ENCODE assay signal across 15 cellular contexts in the genomic region with DNA sequence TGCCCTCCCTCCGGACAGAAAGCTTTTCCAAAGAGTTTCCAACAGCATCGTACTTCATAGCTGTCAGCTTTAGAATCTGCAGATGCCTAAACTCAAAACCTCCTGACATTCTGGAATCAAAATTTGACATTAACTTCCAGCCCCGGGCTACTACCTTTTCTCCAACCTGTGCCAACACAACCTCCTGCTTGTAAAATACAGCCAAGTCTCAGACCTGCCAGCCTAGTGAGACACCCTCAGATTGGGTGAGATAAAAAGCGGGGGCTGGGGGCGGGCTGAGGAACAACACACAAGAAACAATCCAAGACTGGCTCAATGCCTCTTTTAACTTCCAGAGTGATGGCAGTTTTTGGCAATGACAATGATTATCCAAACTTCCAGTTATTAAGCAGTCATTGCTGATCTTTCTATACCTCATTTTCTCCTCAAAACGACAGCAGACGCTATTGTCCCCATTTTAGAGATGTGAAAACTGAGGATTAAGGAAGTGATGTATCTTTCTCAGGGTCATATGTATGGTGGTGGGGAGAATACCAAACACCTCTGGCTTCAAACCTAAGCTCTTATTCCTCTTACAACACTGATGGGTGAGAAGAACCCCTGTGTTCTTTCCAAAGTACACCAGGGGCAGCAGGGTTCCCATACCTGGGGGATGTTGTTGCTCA. TPM values are rescaled to one million over a fixed set of nuclear protein-coding genes. Genes with fewer than 3 reads are reported as not detected.
DNase-seq lines count a peak whose midpoint lies in the region; ATAC-seq and TF ChIP-seq lines count a peak whose summit lies in the region.
"Had no signal": no experiment of that assay in that cellular context is flagged by ENCODE, and none has a peak within 500 bp of the region (broad histone marks: within the 10 kb centered on the region; RNA-seq: fewer than 3 reads in every experiment).

No MANE protein-coding gene starts in this region.

- DNase-seq in NCI-H69 (lab: John Stamatoyannopoulos, UW) (peak; percentile 38), chondrocyte (ENCODE audit: low spot score) (no peak), lower lobe of right lung (no peak), tibial artery (no peak), mesothelial cell of epicardium (ENCODE audit: low spot score in 2 of 2, unreplicated experiment in 2 of 2) (no peak)
- DNase-seq in activated CD4-positive, CD25-positive, alpha-beta regulatory T cell treated with anti-CD3 and anti-CD28 coated beads, Interleukin-2, amount 50 U/mL, for 72 hours: no peak
- DNase-seq: CD8-positive, alpha-beta T cell; dermis blood vessel endothelial cell; posterior cingulate gyrus; stimulated activated naive CD4-positive, alpha-beta T cell treated with Interleukin-2 at 50 U/mL for 16 hours had no signal

- H3K36me3 ChIP-seq in lower lobe of right lung (no peaks in the 10 kb centered on the region), tibial artery (peaks cover 0 to 6% (median 0%) of the 10 kb centered on the region in 3 donors)

- ATAC-seq in lower lobe of right lung (no peak), HG03342 (IDR thresholded peaks at IDR 0.05; ENCODE audit: unreplicated experiment) (no peak), GM18873 (IDR thresholded peaks at IDR 0.05; ENCODE audit: low FRiP score, unreplicated experiment) (no peak)
- ATAC-seq: CD8-positive, alpha-beta T cell had no signal

- H3K4me3 Mint-ChIP-seq in chondrocyte (ENCODE audit: unreplicated experiment) (peak overlapping the region; percentile 75), mesothelial cell of epicardium (no peak overlapping the region)
- H3K4me3 Mint-ChIP-seq: activated naive CD4-positive, alpha-beta T cell treated with anti-CD3 and anti-CD28 coated beads, Interleukin-2, amount 50 U/mL, for 24 hours; CD8-positive, alpha-beta T cell had no signal

- H3K4me1 Mint-ChIP-seq in chondrocyte (ENCODE audit: low read depth) (peaks cover 59% of the 10 kb centered on the region), mesothelial cell of epicardium (peaks cover 46% of the 10 kb centered on the region)

- intact Hi-C loops in lower lobe of right lung (cut with DNase I) (no loop called here), tibial artery (cut with DNase I; ENCODE audit: low total_unique reads) (no loop called here)

- H3K4me1 ChIP-seq in lower lobe of right lung (peaks cover 19% of the 10 kb centered on the region), tibial artery (peaks cover 0 to 63% (median 23%) of the 10 kb centered on the region in 4 donors)

- TF ChIP-seq CTCF in chondrocyte (IDR thresholded peaks at IDR 0.05) (no peak), lower lobe of right lung (IDR thresholded peaks at IDR 0.05) (no peak), tibial artery (IDR thresholded peaks at IDR 0.05) (no peak), mesothelial cell of epicardium (IDR thresholded peaks at IDR 0.05; ENCODE audit: unreplicated experiment) (no peak)

- no peaks in the 10 kb centered on the region for H3K9me3 Mint-ChIP-seq in chondrocyte (ENCODE audit: low read depth)
- H3K9me3 Mint-ChIP-seq in mesothelial cell of epicardium: no peaks in the 10 kb centered on the region
- H3K9me3 Mint-ChIP-seq: activated naive CD4-positive, alpha-beta T cell treated with anti-CD3 and anti-CD28 coated beads, Interleukin-2, amount 50 U/mL, for 24 hours; CD8-positive, alpha-beta T cell had no signal

- no peaks in the 10 kb centered on the region for H3K27me3 Mint-ChIP-seq in chondrocyte (ENCODE audit: low read depth)
- H3K27me3 Mint-ChIP-seq in mesothelial cell of epicardium (ENCODE audit: low read depth): peaks cover 12% of the 10 kb centered on the region

- no peaks in the 10 kb centered on the region for H3K9me3 ChIP-seq in lower lobe of right lung
- no peaks in the 10 kb centered on the region for H3K9me3 ChIP-seq in tibial artery

- H3K27ac ChIP-seq in lower lobe of right lung (no peak overlapping the region), tibial artery (peak overlapping the region; percentile 76 to 85)

- H3K27me3 ChIP-seq in lower lobe of right lung (ENCODE audit: low read depth) (peaks cover 32% of the 10 kb centered on the region), tibial artery (no peaks in the 10 kb centered on the region)

- H3K36me3 Mint-ChIP-seq in chondrocyte (ENCODE audit: low read depth): no peaks in the 10 kb centered on the region
- H3K36me3 Mint-ChIP-seq in mesothelial cell of epicardium: no peaks in the 10 kb centered on the region
- H3K36me3 Mint-ChIP-seq: activated naive CD4-positive, alpha-beta T cell treated with anti-CD3 and anti-CD28 coated beads, Interleukin-2, amount 50 U/mL, for 24 hours; CD8-positive, alpha-beta T cell had no signal

- H3K4me3 ChIP-seq in lower lobe of right lung: peak overlapping the region; percentile 7
- H3K4me3 ChIP-seq in tibial artery: peak overlapping the region; percentile 53 to 57
- H3K4me3 ChIP-seq: lung had no signal

- peak overlapping the region; percentile 57 for H3K27ac Mint-ChIP-seq in chondrocyte (ENCODE audit: unreplicated experiment)
- no peak overlapping the region for H3K27ac Mint-ChIP-seq in mesothelial cell of epicardium
- H3K27ac Mint-ChIP-seq: activated naive CD4-positive, alpha-beta T cell treated with anti-CD3 and anti-CD28 coated beads, Interleukin-2, amount 50 U/mL, for 24 hours; CD8-positive, alpha-beta T cell had no signal

RNA-seq across cellular contexts. Expression of gene TNC, which starts 1.2 kb away (rescaled TPM):
- total RNA-seq in chondrocyte: 61.3 to 179 TPM (median 64.1 TPM) in 3 replicates
- total RNA-seq in lower lobe of right lung: 18.5 TPM
- 20.1 to 22.8 TPM (median 21.5 TPM) in 3 replicates for total RNA-seq in mesothelial cell of epicardium
- total RNA-seq: CD8-positive, alpha-beta T cell; T-helper 2 cell treated with Interferon-gamma antibody and Interleukin-4, amounts not matched to agents 100 ng/mL and 5 ng/mL, for 36 hours had no signal
